Comparison of ENCODE assay signal across 11 cellular contexts in the genomic region with DNA sequence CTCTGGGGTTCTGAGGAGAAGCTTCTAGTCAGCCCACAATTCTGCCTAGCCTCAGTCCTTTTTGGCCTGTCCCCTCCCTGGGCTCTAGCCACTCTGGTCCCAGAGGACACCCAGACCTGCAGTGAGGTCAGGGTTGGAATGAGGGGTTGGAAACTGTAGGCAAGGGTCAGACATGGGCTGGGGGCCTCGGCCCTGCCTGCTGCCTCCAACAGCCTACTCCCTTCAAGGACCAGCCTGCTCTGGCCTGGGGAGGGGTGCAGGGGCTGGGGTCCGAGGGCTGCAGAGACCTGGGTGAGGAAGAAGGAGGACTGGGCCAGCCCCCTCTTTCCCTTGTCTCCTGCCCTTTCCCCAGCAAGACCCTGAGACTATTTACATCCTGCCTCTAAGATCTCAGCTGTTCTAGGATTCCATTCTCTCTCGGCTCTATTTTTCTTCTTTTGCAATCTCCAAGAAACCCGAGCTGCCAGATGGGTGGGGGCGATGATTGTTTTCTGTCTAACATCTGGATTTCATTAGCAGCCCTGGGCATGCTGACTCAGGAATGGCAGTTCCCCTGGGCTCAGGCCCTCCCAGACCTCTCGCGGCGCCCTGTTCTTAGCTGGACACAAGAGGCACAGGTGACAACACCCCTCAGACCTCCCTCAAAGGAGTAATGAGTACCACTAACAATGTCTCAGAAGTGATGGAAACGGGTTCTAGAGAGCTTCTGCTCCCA. TPM values are rescaled to one million over a fixed set of nuclear protein-coding genes. Genes with fewer than 3 reads are reported as not detected.
DNase-seq lines count a peak whose midpoint lies in the region; ATAC-seq and TF ChIP-seq lines count a peak whose summit lies in the region.
"Had no signal": no experiment of that assay in that cellular context is flagged by ENCODE, and none has a peak within 500 bp of the region (broad histone marks: within the 10 kb centered on the region; RNA-seq: fewer than 3 reads in every experiment).

No MANE protein-coding gene starts in this region.

- H3K4me1 ChIP-seq in HEK293 (ENCODE audit: control insufficient read depth, insufficient read depth, low read length): peaks cover 6% of the 10 kb centered on the region; the same call in 1 of the 2 replicates

- intact Hi-C loops in activated naive CD4-positive, alpha-beta T cell treated with anti-CD3 and anti-CD28 coated beads for 36 hours (cut with micrococcal nuclease): no loop called here

- no peak overlapping the region for H3K27ac ChIP-seq in HEK293 (ENCODE audit: extremely low read depth, low read depth, low read length)
- peak overlapping the region; percentile 54 for H3K27ac ChIP-seq in layer of hippocampus (ENCODE audit: low read depth, low read length)
- peak overlapping the region; percentile 77 for H3K27ac ChIP-seq in substantia nigra (ENCODE audit: low read depth, low read length, poor library complexity, severe bottlenecking)

- no peak for ATAC-seq in HG03460 (IDR thresholded peaks at IDR 0.05; ENCODE audit: unreplicated experiment)
- ATAC-seq: stimulated activated naive B cell treated with anti-CD40 and anti-IgM and Interleukin-4, amounts not matched to agents 10 μg/mL and 1 μg/mL and 100 μg/mL, for 72 hours had no signal

- H3K9me3 Mint-ChIP-seq in activated naive CD4-positive, alpha-beta T cell treated with anti-CD3 and anti-CD28 coated beads for 36 hours: no peaks in the 10 kb centered on the region
- H3K9me3 Mint-ChIP-seq: stimulated activated naive B cell treated with anti-CD40 and anti-IgM and Interleukin-4, amounts not matched to agents 10 μg/mL and 1 μg/mL and 100 μg/mL, for 72 hours had no signal

- DNase-seq in cardiac fibroblast (ENCODE audit: low read depth in 2 of 2) (peak; percentile 93 to 96), substantia nigra (lab: John Stamatoyannopoulos, UW) (no peak), mucosa of gallbladder (ENCODE audit: low spot score) (no peak), putamen (ENCODE audit: low spot score) (no peak)
- no peak for DNase-seq in activated naive CD4-positive, alpha-beta T cell treated with anti-CD3 and anti-CD28 coated beads for 36 hours
- DNase-seq: activated T-cell treated with anti-CD3 and anti-CD28 coated beads, Interleukin-2, amount 50 U/mL, for 1 hour; NCI-H187; stimulated activated naive B cell treated with anti-CD40 and anti-IgM and Interleukin-4, amounts not matched to agents 10 μg/mL and 1 μg/mL and 100 μg/mL, for 72 hours had no signal

- no peaks in the 10 kb centered on the region for H3K9me3 ChIP-seq in HEK293 (ENCODE audit: control insufficient read depth, insufficient read depth, low read depth, low read length)

- no peaks in the 10 kb centered on the region for H3K27me3 Mint-ChIP-seq in activated naive CD4-positive, alpha-beta T cell treated with anti-CD3 and anti-CD28 coated beads for 36 hours (ENCODE audit: low read depth)
- H3K27me3 Mint-ChIP-seq: stimulated activated naive B cell treated with anti-CD40 and anti-IgM and Interleukin-4, amounts not matched to agents 10 μg/mL and 1 μg/mL and 100 μg/mL, for 72 hours had no signal

- POLR2A ChIA-PET in HEK293 (lab: Yijun Ruan, JAX): no interaction called here

- no peak overlapping the region for H3K4me3 Mint-ChIP-seq in activated naive CD4-positive, alpha-beta T cell treated with anti-CD3 and anti-CD28 coated beads for 36 hours
- H3K4me3 Mint-ChIP-seq: stimulated activated naive B cell treated with anti-CD40 and anti-IgM and Interleukin-4, amounts not matched to agents 10 μg/mL and 1 μg/mL and 100 μg/mL, for 72 hours had no signal

- no peaks in the 10 kb centered on the region for H3K36me3 Mint-ChIP-seq in activated naive CD4-positive, alpha-beta T cell treated with anti-CD3 and anti-CD28 coated beads for 36 hours (ENCODE audit: low read depth)

- CTCF ChIA-PET in HEK293 (lab: Yijun Ruan, JAX): interaction anchor here (0.9 to 1.0 kb wide), 2 partner anchors 9 to 22 kb away, joined by 4 to 7 read pairs; no protein-coding TSS in a partner anchor
- CTCF ChIA-PET in activated naive CD4-positive, alpha-beta T cell treated with anti-CD3 and anti-CD28 coated beads for 36 hours (lab: Charles Lee): interaction anchor here (0.6 to 1.0 kb wide), 2 partner anchors 21 to 45 kb away, joined by 3 to 5 read pairs; no protein-coding TSS in a partner anchor

- no peaks in the 10 kb centered on the region for H3K4me1 Mint-ChIP-seq in activated naive CD4-positive, alpha-beta T cell treated with anti-CD3 and anti-CD28 coated beads for 36 hours (ENCODE audit: low read depth)

- H3K36me3 ChIP-seq in HEK293 (ENCODE audit: control insufficient read depth in 2 of 2, insufficient read depth in 1 of 2, low read length in 2 of 2): peaks cover 0 to 33% of the 10 kb centered on the region in 2 experiments; a peak in 1 of 3 replicates

- H3K27me3 ChIP-seq in layer of hippocampus (ENCODE audit: control insufficient read depth, insufficient read depth, low read length): no peaks in the 10 kb centered on the region

- TF ChIP-seq CTCF in HEK293 (tag by site-specific recombination; IDR thresholded peaks at IDR 0.05) (no peak), cardiac fibroblast (IDR thresholded peaks at IDR 0.05; ENCODE audit: low read depth, low read length) (no peak)

- no peak overlapping the region for H3K27ac Mint-ChIP-seq in activated naive CD4-positive, alpha-beta T cell treated with anti-CD3 and anti-CD28 coated beads for 36 hours
- H3K27ac Mint-ChIP-seq: stimulated activated naive B cell treated with anti-CD40 and anti-IgM and Interleukin-4, amounts not matched to agents 10 μg/mL and 1 μg/mL and 100 μg/mL, for 72 hours had no signal

- no peak overlapping the region for H3K4me3 ChIP-seq in HEK293 (ENCODE audit: low read depth, low read length)
- no peak overlapping the region for H3K4me3 ChIP-seq in cardiac fibroblast (replicated peaks in 1 of 2; ENCODE audit: low read depth in 2 of 2, low read length in 2 of 2)

TF ChIP-seq in HEK293, 187 proteins besides CTCF, POLR2A, EP300 and RAD21 (continues in another document):
- TF ChIP-seq ZNF10 (tag by site-specific recombination; IDR thresholded peaks at IDR 0.05): no peak
- no peak for TF ChIP-seq ZNF791 (tag by site-specific recombination; IDR thresholded peaks at IDR 0.05)
- no peak for TF ChIP-seq ZSCAN16 (tag by site-specific recombination; IDR thresholded peaks at IDR 0.05)
- TF ChIP-seq ZNF501 (tag by site-specific recombination; IDR thresholded peaks at IDR 0.05): no peak
- TF ChIP-seq, protein P1, sequence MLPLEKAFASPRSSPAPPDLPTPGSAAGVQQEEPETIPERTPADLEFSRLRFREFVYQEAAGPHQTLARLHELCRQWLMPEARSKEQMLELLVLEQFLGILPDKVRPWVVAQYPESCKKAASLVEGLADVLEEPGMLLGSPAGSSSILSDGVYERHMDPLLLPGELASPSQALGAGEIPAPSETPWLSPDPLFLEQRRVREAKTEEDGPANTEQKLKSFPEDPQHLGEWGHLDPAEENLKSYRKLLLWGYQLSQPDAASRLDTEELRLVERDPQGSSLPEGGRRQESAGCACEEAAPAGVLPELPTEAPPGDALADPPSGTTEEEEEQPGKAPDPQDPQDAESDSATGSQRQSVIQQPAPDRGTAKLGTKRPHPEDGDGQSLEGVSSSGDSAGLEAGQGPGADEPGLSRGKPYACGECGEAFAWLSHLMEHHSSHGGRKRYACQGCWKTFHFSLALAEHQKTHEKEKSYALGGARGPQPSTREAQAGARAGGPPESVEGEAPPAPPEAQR (tag by site-specific recombination; IDR thresholded peaks at IDR 0.05): no peak
- peak; percentile 73 for TF ChIP-seq GLIS1 (tag by site-specific recombination; IDR thresholded peaks at IDR 0.05)
- TF ChIP-seq, protein P2, sequence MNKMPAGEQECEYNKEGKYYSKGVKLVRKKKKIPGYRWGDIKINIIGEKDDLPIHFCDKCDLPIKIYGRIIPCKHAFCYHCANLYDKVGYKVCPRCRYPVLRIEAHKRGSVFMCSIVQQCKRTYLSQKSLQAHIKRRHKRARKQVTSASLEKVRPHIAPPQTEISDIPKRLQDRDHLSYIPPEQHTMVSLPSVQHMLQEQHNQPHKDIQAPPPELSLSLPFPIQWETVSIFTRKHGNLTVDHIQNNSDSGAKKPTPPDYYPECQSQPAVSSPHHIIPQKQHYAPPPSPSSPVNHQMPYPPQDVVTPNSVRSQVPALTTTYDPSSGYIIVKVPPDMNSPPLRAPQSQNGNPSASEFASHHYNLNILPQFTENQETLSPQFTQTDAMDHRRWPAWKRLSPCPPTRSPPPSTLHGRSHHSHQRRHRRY (tag by site-specific recombination; IDR thresholded peaks at IDR 0.05): no peak
- TF ChIP-seq, protein P3, sequence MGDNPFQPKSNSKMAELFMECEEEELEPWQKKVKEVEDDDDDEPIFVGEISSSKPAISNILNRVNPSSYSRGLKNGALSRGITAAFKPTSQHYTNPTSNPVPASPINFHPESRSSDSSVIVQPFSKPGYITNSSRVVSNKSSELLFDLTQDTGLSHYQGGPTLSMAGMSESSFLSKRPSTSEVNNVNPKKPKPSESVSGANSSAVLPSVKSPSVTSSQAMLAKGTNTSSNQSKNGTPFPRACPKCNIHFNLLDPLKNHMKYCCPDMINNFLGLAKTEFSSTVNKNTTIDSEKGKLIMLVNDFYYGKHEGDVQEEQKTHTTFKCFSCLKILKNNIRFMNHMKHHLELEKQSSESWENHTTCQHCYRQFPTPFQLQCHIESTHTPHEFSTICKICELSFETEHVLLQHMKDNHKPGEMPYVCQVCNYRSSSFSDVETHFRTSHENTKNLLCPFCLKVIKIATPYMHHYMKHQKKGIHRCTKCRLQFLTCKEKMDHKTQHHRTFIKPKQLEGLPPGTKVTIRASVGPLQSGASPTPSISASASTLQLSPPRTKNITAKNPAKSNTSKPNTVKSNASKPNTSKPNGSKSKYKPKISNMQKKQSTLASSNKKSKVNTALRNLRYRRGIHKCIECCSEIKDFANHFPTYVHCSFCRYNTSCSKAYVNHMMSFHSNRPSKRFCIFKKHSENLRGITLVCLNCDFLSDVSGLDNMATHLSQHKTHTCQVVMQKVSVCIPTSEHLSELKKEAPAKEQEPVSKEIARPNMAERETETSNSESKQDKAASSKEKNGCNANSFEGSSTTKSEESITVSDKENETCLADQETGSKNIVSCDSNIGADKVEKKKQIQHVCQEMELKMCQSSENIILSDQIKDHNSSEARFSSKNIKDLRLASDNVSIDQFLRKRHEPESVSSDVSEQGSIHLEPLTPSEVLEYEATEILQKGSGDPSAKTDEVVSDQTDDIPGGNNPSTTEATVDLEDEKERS (tag by site-specific recombination; IDR thresholded peaks at IDR 0.05): no peak
- no peak for TF ChIP-seq ZNF19 (tag by site-specific recombination; IDR thresholded peaks at IDR 0.05; ENCODE audit: low read depth)
- no peak for TF ChIP-seq TCF7L2 (IDR thresholded peaks at IDR 0.05; ENCODE audit: borderline replicate concordance, low read depth, low read length)

RNA-seq across cellular contexts. Expression of a gene that starts 23.1 kb away (rescaled TPM):
- total RNA-seq in mucosa of gallbladder: 36.7 TPM
- under 1 TPM; 0.52 to 0.69 TPM for total RNA-seq in activated naive CD4-positive, alpha-beta T cell treated with anti-CD3 and anti-CD28 coated beads for 36 hours

Comparison
In these comparisons a context has a peak if more than half of its experiments do, and no peak if none do; other contexts are left out.
1. DNase-seq: peak in cardiac fibroblast (2 of 2); none in substantia nigra (0 of 49), mucosa of gallbladder (single experiment), activated naive CD4-positive, alpha-beta T cell treated with anti-CD3 and anti-CD28 coated beads for 36 hours (single experiment) and putamen (single experiment).
2. RNA of a gene that starts 23.1 kb away (total RNA-seq): 36.7 TPM in mucosa of gallbladder (single experiment); 0.52 to 0.69 TPM in activated naive CD4-positive, alpha-beta T cell treated with anti-CD3 and anti-CD28 coated beads for 36 hours; every median in the first group is over 10 times any median in the second.